ENCODE assay signal across 34 cellular contexts in genomic region chr15:93131485-93132075, GRCh38. TPM values are rescaled to one million over a fixed set of nuclear protein-coding genes. Genes with fewer than 3 reads are reported as not detected.
"Had no signal": no experiment of that assay in that cellular context is flagged by ENCODE, and none has a peak within 500 bp of the region (broad histone marks: within the 10 kb centered on the region; RNA-seq: fewer than 3 reads in every experiment).

No MANE protein-coding gene starts in this region.

- H3K27me3 ChIP-seq: adrenal gland, ascending aorta, body of pancreas, brain microvascular endothelial cell, breast epithelium had no signal

- H3K4me3 Mint-ChIP-seq: activated naive CD4-positive, alpha-beta T cell treated with anti-CD3 and anti-CD28 coated beads for 36 hours; activated naive CD4-positive, alpha-beta T cell treated with anti-CD3 and anti-CD28 coated beads, Interleukin-2, amount 10 ng/mL, durations not matched to agents 7 days and 5 days; activated naive CD4-positive, alpha-beta T cell treated with anti-CD3 and anti-CD28 coated beads, Interleukin-2, amount 50 U/mL, for 24 hours; activated naive CD8-positive, alpha-beta T cell; activated naive CD8-positive, alpha-beta T cell treated with anti-CD3 and anti-CD28 coated beads for 36 hours; activated naive CD8-positive, alpha-beta T cell treated with anti-CD3 and anti-CD28 coated beads, Interleukin-2, amount 10 ng/mL, durations not matched to agents 7 days and 5 days; activated naive CD8-positive, alpha-beta T cell treated with anti-CD3 and anti-CD28 coated beads, Interleukin-2, amount 50 U/mL, for 24 hours; activated T-cell treated with anti-CD3 and anti-CD28 coated beads, Interleukin-2, amount 50 U/mL, for 24 hours; activated T-cell treated with anti-CD3 and anti-CD28 coated beads, Interleukin-2, amount 50 U/mL, for 4 hours; activated T-cell treated with anti-CD3 and anti-CD28 coated beads, Interleukin-2, amount 50 U/mL, for 72 hours; activated T-helper 1 cell treated with anti-CD3 and anti-CD28 coated beads, Interleukin-12 subunit alpha, Interleukin-12 subunit beta, Interleukin-2, Interleukin-4 antibody, amounts not matched to agents 30 ng/mL and 10 ng/mL and 1 ng/mL, durations not matched to agents 14 hours and 24 hours and 36 hours; activated T-helper 17 cell treated with anti-CD3 and anti-CD28 coated beads, Interleukin-2, amount 50 U/mL, for 72 hours; central memory CD8-positive, alpha-beta T cell had no signal

- H3K36me3 Mint-ChIP-seq: activated naive CD4-positive, alpha-beta T cell treated with anti-CD3 and anti-CD28 coated beads, Interleukin-2, amount 10 ng/mL, durations not matched to agents 7 days and 5 days; activated naive CD4-positive, alpha-beta T cell treated with anti-CD3 and anti-CD28 coated beads, Interleukin-2, amount 50 U/mL, for 24 hours; activated naive CD4-positive, alpha-beta T cell treated with anti-CD3 and anti-CD28 coated beads, Interleukin-2, amount 50 U/mL, for 72 hours; activated naive CD8-positive, alpha-beta T cell; activated naive CD8-positive, alpha-beta T cell treated with anti-CD3 and anti-CD28 coated beads for 36 hours; activated naive CD8-positive, alpha-beta T cell treated with anti-CD3 and anti-CD28 coated beads, Interleukin-2, amount 10 ng/mL, durations not matched to agents 7 days and 5 days had no signal

- H3K9me3 Mint-ChIP-seq: activated naive CD4-positive, alpha-beta T cell treated with anti-CD3 and anti-CD28 coated beads for 36 hours; activated naive CD4-positive, alpha-beta T cell treated with anti-CD3 and anti-CD28 coated beads, Interleukin-2, amount 10 ng/mL, durations not matched to agents 7 days and 5 days; activated naive CD4-positive, alpha-beta T cell treated with anti-CD3 and anti-CD28 coated beads, Interleukin-2, amount 50 U/mL, for 24 hours; activated naive CD4-positive, alpha-beta T cell treated with anti-CD3 and anti-CD28 coated beads, Interleukin-2, amount 50 U/mL, for 72 hours; activated naive CD8-positive, alpha-beta T cell treated with anti-CD3 and anti-CD28 coated beads for 36 hours; activated naive CD8-positive, alpha-beta T cell treated with anti-CD3 and anti-CD28 coated beads, Interleukin-2, amount 10 ng/mL, durations not matched to agents 7 days and 5 days; activated naive CD8-positive, alpha-beta T cell treated with anti-CD3 and anti-CD28 coated beads, Interleukin-2, amount 50 U/mL, for 24 hours; activated T-cell treated with anti-CD3 and anti-CD28 coated beads, Interleukin-2, amount 50 U/mL, for 24 hours; activated T-cell treated with anti-CD3 and anti-CD28 coated beads, Interleukin-2, amount 50 U/mL, for 4 hours; activated T-cell treated with anti-CD3 and anti-CD28 coated beads, Interleukin-2, amount 50 U/mL, for 72 hours; activated T-helper 1 cell treated with anti-CD3 and anti-CD28 coated beads, Interleukin-12 subunit alpha, Interleukin-12 subunit beta, Interleukin-2, Interleukin-4 antibody, amounts not matched to agents 30 ng/mL and 10 ng/mL and 1 ng/mL, durations not matched to agents 14 hours and 24 hours and 36 hours; activated T-helper 17 cell treated with anti-CD3 and anti-CD28 coated beads, Interleukin-2, amount 50 U/mL, for 72 hours; activated T-helper 2 cell treated with anti-CD3 and anti-CD28 coated beads, Interferon-gamma antibody, Interleukin-2, Interleukin-4, amounts not matched to agents 10 μg/mL and 5 μg/mL and 100 μg/mL, durations not matched to agents 14 hours and 24 hours and 36 hours; central memory CD8-positive, alpha-beta T cell had no signal

- H3K27ac Mint-ChIP-seq: activated naive CD4-positive, alpha-beta T cell treated with anti-CD3 and anti-CD28 coated beads for 36 hours; activated naive CD4-positive, alpha-beta T cell treated with anti-CD3 and anti-CD28 coated beads, Interleukin-2, amount 10 ng/mL, durations not matched to agents 7 days and 5 days; activated naive CD4-positive, alpha-beta T cell treated with anti-CD3 and anti-CD28 coated beads, Interleukin-2, amount 50 U/mL, for 24 hours; activated naive CD4-positive, alpha-beta T cell treated with anti-CD3 and anti-CD28 coated beads, Interleukin-2, amount 50 U/mL, for 72 hours; activated naive CD8-positive, alpha-beta T cell; activated naive CD8-positive, alpha-beta T cell treated with anti-CD3 and anti-CD28 coated beads for 36 hours; activated naive CD8-positive, alpha-beta T cell treated with anti-CD3 and anti-CD28 coated beads, Interleukin-2, amount 10 ng/mL, durations not matched to agents 7 days and 5 days; activated naive CD8-positive, alpha-beta T cell treated with anti-CD3 and anti-CD28 coated beads, Interleukin-2, amount 50 U/mL, for 24 hours; activated T-cell treated with anti-CD3 and anti-CD28 coated beads, Interleukin-2, amount 50 U/mL, for 24 hours; activated T-cell treated with anti-CD3 and anti-CD28 coated beads, Interleukin-2, amount 50 U/mL, for 72 hours; activated T-helper 1 cell treated with anti-CD3 and anti-CD28 coated beads, Interleukin-12 subunit alpha, Interleukin-12 subunit beta, Interleukin-2, Interleukin-4 antibody, amounts not matched to agents 30 ng/mL and 10 ng/mL and 1 ng/mL, durations not matched to agents 14 hours and 24 hours and 36 hours; activated T-helper 17 cell treated with anti-CD3 and anti-CD28 coated beads, Interleukin-2, amount 50 U/mL, for 72 hours; activated T-helper 2 cell treated with anti-CD3 and anti-CD28 coated beads, Interferon-gamma antibody, Interleukin-2, Interleukin-4, amounts not matched to agents 10 μg/mL and 5 μg/mL and 100 μg/mL, durations not matched to agents 14 hours and 24 hours and 36 hours had no signal

- H3K27me3 Mint-ChIP-seq: activated naive CD8-positive, alpha-beta T cell; activated naive CD8-positive, alpha-beta T cell treated with anti-CD3 and anti-CD28 coated beads for 36 hours; activated T-cell treated with anti-CD3 and anti-CD28 coated beads, Interleukin-2, amount 50 U/mL, for 24 hours; activated T-helper 17 cell treated with anti-CD3 and anti-CD28 coated beads, Interleukin-2, amount 50 U/mL, for 72 hours; central memory CD8-positive, alpha-beta T cell had no signal

- ATAC-seq: activated naive CD4-positive, alpha-beta T cell treated with anti-CD3 and anti-CD28 coated beads, Interleukin-2, amount 50 U/mL, for 72 hours; activated naive CD8-positive, alpha-beta T cell treated with anti-CD3 and anti-CD28 coated beads, Interleukin-2, amount 50 U/mL, for 24 hours; activated T-cell treated with anti-CD3 and anti-CD28 coated beads, Interleukin-2, amount 50 U/mL, for 4 hours; activated T-cell treated with anti-CD3 and anti-CD28 coated beads, Interleukin-2, amount 50 U/mL, for 72 hours; activated T-helper 17 cell treated with anti-CD3 and anti-CD28 coated beads, Interleukin-2, amount 50 U/mL, for 72 hours; body of pancreas had no signal

- H3K4me1 ChIP-seq: adrenal gland, ascending aorta, body of pancreas, breast epithelium had no signal

- H3K4me1 Mint-ChIP-seq: activated naive CD4-positive, alpha-beta T cell treated with anti-CD3 and anti-CD28 coated beads, Interleukin-2, amount 10 ng/mL, durations not matched to agents 7 days and 5 days; activated naive CD4-positive, alpha-beta T cell treated with anti-CD3 and anti-CD28 coated beads, Interleukin-2, amount 50 U/mL, for 24 hours; activated naive CD8-positive, alpha-beta T cell treated with anti-CD3 and anti-CD28 coated beads for 36 hours; activated naive CD8-positive, alpha-beta T cell treated with anti-CD3 and anti-CD28 coated beads, Interleukin-2, amount 50 U/mL, for 24 hours; activated T-helper 17 cell treated with anti-CD3 and anti-CD28 coated beads, Interleukin-2, amount 50 U/mL, for 72 hours; central memory CD8-positive, alpha-beta T cell had no signal

- H3K9me3 ChIP-seq: adrenal gland, ascending aorta, body of pancreas, breast epithelium had no signal

- H3K36me3 ChIP-seq: adrenal gland, ascending aorta, brain microvascular endothelial cell, breast epithelium, cardiac muscle cell had no signal

- DNase-seq: activated effector memory CD4-positive, alpha-beta T cell treated with anti-CD3 and anti-CD28 coated beads, Interleukin-2, amount 50 U/mL, for 16 hours; activated effector memory CD4-positive, alpha-beta T cell treated with Interleukin-2 at 50 U/mL for 16 hours; activated gamma-delta T cell; activated gamma-delta T cell treated with Interleukin-2 at 50 U/mL for 16 hours; activated naive CD4-positive, alpha-beta T cell; activated naive CD4-positive, alpha-beta T cell treated with anti-CD3 and anti-CD28 coated beads for 36 hours; activated naive CD4-positive, alpha-beta T cell treated with anti-CD3 and anti-CD28 coated beads, Interleukin-2, amount 10 ng/mL, durations not matched to agents 7 days and 5 days; activated naive CD4-positive, alpha-beta T cell treated with anti-CD3 and anti-CD28 coated beads, Interleukin-2, amount 50 U/mL, for 16 hours; activated naive CD4-positive, alpha-beta T cell treated with Interleukin-2 at 50 U/mL for 16 hours; activated naive CD8-positive, alpha-beta T cell treated with anti-CD3 and anti-CD28 coated beads for 36 hours; activated naive CD8-positive, alpha-beta T cell treated with anti-CD3 and anti-CD28 coated beads, Interleukin-2, amount 10 ng/mL, durations not matched to agents 7 days and 5 days; activated naive CD8-positive, alpha-beta T cell treated with anti-CD3 and anti-CD28 coated beads, Interleukin-2, amount 50 U/mL, for 24 hours; activated T-cell treated with anti-CD3 and anti-CD28 coated beads, Interleukin-2, amount 50 U/mL, for 1 hour; activated T-cell treated with anti-CD3 and anti-CD28 coated beads, Interleukin-2, amount 50 U/mL, for 24 hours; activated T-cell treated with anti-CD3 and anti-CD28 coated beads, Interleukin-2, amount 50 U/mL, for 4 hours; activated T-cell treated with anti-CD3 and anti-CD28 coated beads, Interleukin-2, amount 50 U/mL, for 48 hours; activated T-cell treated with anti-CD3 and anti-CD28 coated beads, Interleukin-2, amount 50 U/mL, for 72 hours; adrenal gland; amniotic stem cell; aorta; body of pancreas; brain microvascular endothelial cell; central memory CD4-positive, alpha-beta T cell; cerebellar nuclear complex had no signal

- H3K4me3 ChIP-seq: adrenal gland, ascending aorta, body of pancreas, breast epithelium, cardiac muscle cell had no signal

RNA-seq across cellular contexts. Expression of gene RGMA, which starts 42.6 kb away (rescaled TPM):
- total RNA-seq: activated T-helper 2 cell treated with anti-CD3 and anti-CD28 coated beads, Interferon-gamma antibody, Interleukin-2, Interleukin-4, amounts not matched to agents 10 μg/mL and 5 μg/mL and 100 μg/mL, durations not matched to agents 14 hours and 24 hours and 36 hours had no signal
